13 cellular contexts compared by ENCODE assay signal in the genomic region with DNA sequence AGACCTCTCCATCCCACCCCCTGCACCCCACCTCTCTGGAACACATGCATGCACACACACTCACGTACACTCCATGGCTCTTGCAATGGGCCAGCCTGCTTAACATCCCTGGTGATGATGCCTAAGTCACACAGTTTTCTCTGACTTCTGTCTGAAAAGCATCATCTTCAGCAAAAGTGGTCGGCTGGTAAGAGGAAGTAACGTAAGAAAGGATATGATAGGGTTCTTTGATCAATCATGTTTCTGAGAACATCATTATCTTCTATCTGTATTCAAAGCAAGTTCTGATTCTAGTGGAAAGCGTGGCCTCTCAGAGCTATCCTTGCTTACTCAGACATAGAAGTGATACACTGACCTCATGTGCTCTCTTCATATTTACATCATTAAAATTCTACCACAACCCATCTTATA. TPM values are rescaled to one million over a fixed set of nuclear protein-coding genes. Genes with fewer than 3 reads are reported as not detected.
A peak's percentile ranks its signal among the peaks of the same experiment; 100 is the strongest.
DNase-seq lines count a peak whose midpoint lies in the region; ATAC-seq and TF ChIP-seq lines count a peak whose summit lies in the region.
"Had no signal": no experiment of that assay in that cellular context is flagged by ENCODE, and none has a peak within 500 bp of the region (broad histone marks: within the 10 kb centered on the region; RNA-seq: fewer than 3 reads in every experiment).

No MANE protein-coding gene starts in this region.

- H3K4me3 Mint-ChIP-seq in activated CD4-positive, alpha-beta memory T cell treated with anti-CD3 and anti-CD28 coated beads, Interleukin-2, amount 10 ng/mL, durations not matched to agents 7 days and 5 days = peak overlapping the region; percentile 90
- peak overlapping the region; percentile 14 for H3K4me3 Mint-ChIP-seq in central memory CD8-positive, alpha-beta T cell
- peak overlapping the region; percentile 78 to 80 for H3K4me3 Mint-ChIP-seq in stimulated activated naive CD8-positive, alpha-beta T cell treated with anti-CD3 and anti-CD28 coated beads, Interleukin-15, amount 100 ng/mL, for 72 hours
- H3K4me3 Mint-ChIP-seq in Calu3 (ENCODE audit: low read depth, unreplicated experiment) = no peak overlapping the region
- H3K4me3 Mint-ChIP-seq: immature natural killer cell had no signal

- TF ChIP-seq CTCF in Calu3 (IDR thresholded peaks at IDR 0.05; ENCODE audit: unreplicated experiment) (no peak), gastroesophageal sphincter (IDR thresholded peaks at IDR 0.05) (no peak)

- no peaks in the 10 kb centered on the region for H3K27me3 Mint-ChIP-seq in activated CD4-positive, alpha-beta memory T cell treated with anti-CD3 and anti-CD28 coated beads, Interleukin-2, amount 10 ng/mL, durations not matched to agents 7 days and 5 days
- H3K27me3 Mint-ChIP-seq in central memory CD8-positive, alpha-beta T cell = no peaks in the 10 kb centered on the region
- H3K27me3 Mint-ChIP-seq in stimulated activated naive CD8-positive, alpha-beta T cell treated with anti-CD3 and anti-CD28 coated beads, Interleukin-15, amount 100 ng/mL, for 72 hours = no peaks in the 10 kb centered on the region
- H3K27me3 Mint-ChIP-seq in Calu3 (ENCODE audit: unreplicated experiment) = no peaks in the 10 kb centered on the region

- H3K27me3 ChIP-seq in gastroesophageal sphincter = no peaks in the 10 kb centered on the region

- no peaks in the 10 kb centered on the region for H3K9me3 ChIP-seq in gastroesophageal sphincter

- peaks cover 4% of the 10 kb centered on the region for H3K9me3 Mint-ChIP-seq in activated CD4-positive, alpha-beta memory T cell treated with anti-CD3 and anti-CD28 coated beads, Interleukin-2, amount 10 ng/mL, durations not matched to agents 7 days and 5 days
- no peaks in the 10 kb centered on the region for H3K9me3 Mint-ChIP-seq in central memory CD8-positive, alpha-beta T cell
- H3K9me3 Mint-ChIP-seq in stimulated activated naive CD8-positive, alpha-beta T cell treated with anti-CD3 and anti-CD28 coated beads, Interleukin-15, amount 100 ng/mL, for 72 hours = peaks cover 0 to under 1% of the 10 kb centered on the region in 2 donors
- H3K9me3 Mint-ChIP-seq in Calu3 (ENCODE audit: low read depth, unreplicated experiment) = no peaks in the 10 kb centered on the region

- CTCF ChIA-PET in activated CD4-positive, alpha-beta memory T cell treated with anti-CD3 and anti-CD28 coated beads, Interleukin-2, amount 10 ng/mL, durations not matched to agents 7 days and 5 days (lab: Charles Lee) = interaction anchor here (0.9 to 2.9 kb wide), 4 partner anchors 8 to 53 kb away, joined by 3 to 15 read pairs (median 6); a partner anchor contains a TSS
- CTCF ChIA-PET in Calu3 (lab: Charles Lee) = interaction anchor here (0.7 kb wide), 1 partner anchor 123 kb away, joined by 3 read pairs; no protein-coding TSS in a partner anchor

- peaks cover 8 to 45% (median 14%) of the 10 kb centered on the region in 3 donors for H3K4me1 ChIP-seq in gastroesophageal sphincter

- peaks cover 94% of the 10 kb centered on the region for H3K4me1 Mint-ChIP-seq in activated CD4-positive, alpha-beta memory T cell treated with anti-CD3 and anti-CD28 coated beads, Interleukin-2, amount 10 ng/mL, durations not matched to agents 7 days and 5 days
- H3K4me1 Mint-ChIP-seq in central memory CD8-positive, alpha-beta T cell = peaks cover 18% of the 10 kb centered on the region
- peaks cover 87% of the 10 kb centered on the region for H3K4me1 Mint-ChIP-seq in stimulated activated naive CD8-positive, alpha-beta T cell treated with anti-CD3 and anti-CD28 coated beads, Interleukin-15, amount 100 ng/mL, for 72 hours
- H3K4me1 Mint-ChIP-seq in Calu3 (ENCODE audit: low read depth, unreplicated experiment) = peaks cover 37% of the 10 kb centered on the region

- H3K27ac ChIP-seq in gastroesophageal sphincter = no peak overlapping the region

- peak; percentile 66 for ATAC-seq in central memory CD8-positive, alpha-beta T cell (replicated peaks; ENCODE audit: extremely low read depth, poor library complexity, severe bottlenecking)
- ATAC-seq in stimulated activated naive CD8-positive, alpha-beta T cell treated with anti-CD3 and anti-CD28 coated beads, Interleukin-15, amount 100 ng/mL, for 72 hours = peak; percentile 85
- no peak for ATAC-seq in gastroesophageal sphincter

- H3K36me3 ChIP-seq in gastroesophageal sphincter = no peaks in the 10 kb centered on the region

- BruUV-seq in Calu3 (replicated peaks; lab: Mats Ljungman, UMichigan) = no TSS peak

- peak overlapping the region; percentile 98 for H3K27ac Mint-ChIP-seq in activated CD4-positive, alpha-beta memory T cell treated with anti-CD3 and anti-CD28 coated beads, Interleukin-2, amount 10 ng/mL, durations not matched to agents 7 days and 5 days
- peak overlapping the region; percentile 2 for H3K27ac Mint-ChIP-seq in central memory CD8-positive, alpha-beta T cell (ENCODE audit: low read depth)
- peak overlapping the region; percentile 97 for H3K27ac Mint-ChIP-seq in stimulated activated naive CD8-positive, alpha-beta T cell treated with anti-CD3 and anti-CD28 coated beads, Interleukin-15, amount 100 ng/mL, for 72 hours
- no peak overlapping the region for H3K27ac Mint-ChIP-seq in Calu3 (ENCODE audit: unreplicated experiment)

- no peak for TF ChIP-seq POLR2A in gastroesophageal sphincter (IDR thresholded peaks at IDR 0.05)

- intact Hi-C loops in Calu3 (cut with micrococcal nuclease; ENCODE audit: unreplicated experiment) = no loop called here

- DNase-seq in stimulated activated CD4-positive, alpha-beta T cell treated with anti-CD3 and anti-CD28 coated beads, Interleukin-1b, Interleukin-23, amount 100 ng/mL, for 48 hours = peak; percentile 61
- no peak for DNase-seq in stimulated activated CD4-positive, alpha-beta T cell treated with anti-CD3 and anti-CD28 coated beads, Interleukin-12 subunit alpha, Interleukin-12 subunit beta, amount 100 ng/mL, for 4 hours
- peak; percentile 59 for DNase-seq in activated CD4-positive, alpha-beta memory T cell treated with anti-CD3 and anti-CD28 coated beads, Interleukin-2, amount 10 ng/mL, durations not matched to agents 7 days and 5 days
- DNase-seq in central memory CD8-positive, alpha-beta T cell (ENCODE audit: low spot score in 2 of 2) = no peak
- DNase-seq in stimulated activated naive CD8-positive, alpha-beta T cell treated with anti-CD3 and anti-CD28 coated beads, Interleukin-15, amount 100 ng/mL, for 72 hours = peak; percentile 42 to 59
- DNase-seq in Calu3 = no peak
- no peak for DNase-seq in mesenteric fat pad (ENCODE audit: low spot score)
- DNase-seq: immature natural killer cell, mammary epithelial cell, NCI-H1105 treated with DMSO at 0.1 percent for 48 hours, SHP77 treated with DMSO at 0.1 percent for 48 hours, substantia nigra had no signal

- no peak overlapping the region for H3K4me3 ChIP-seq in gastroesophageal sphincter

- no peak for TF ChIP-seq EP300 in gastroesophageal sphincter (IDR thresholded peaks at IDR 0.05)

- H3K36me3 Mint-ChIP-seq in activated CD4-positive, alpha-beta memory T cell treated with anti-CD3 and anti-CD28 coated beads, Interleukin-2, amount 10 ng/mL, durations not matched to agents 7 days and 5 days (ENCODE audit: low read depth) = peaks cover 49% of the 10 kb centered on the region
- H3K36me3 Mint-ChIP-seq in central memory CD8-positive, alpha-beta T cell (ENCODE audit: insufficient read depth) = peaks cover 3% of the 10 kb centered on the region
- H3K36me3 Mint-ChIP-seq in Calu3 (ENCODE audit: insufficient read depth, unreplicated experiment) = peaks cover 13% of the 10 kb centered on the region
- H3K36me3 Mint-ChIP-seq: immature natural killer cell had no signal

- WGBS in gastroesophageal sphincter (ENCODE audit: low coverage in 1 of 2), 2 donors = 75 to 90% methylated on average over 3 to 4 of the region's 4 CpGs

- POLR2A ChIA-PET in activated CD4-positive, alpha-beta memory T cell treated with anti-CD3 and anti-CD28 coated beads, Interleukin-2, amount 10 ng/mL, durations not matched to agents 7 days and 5 days (lab: Charles Lee) = interaction anchor here (1.2 to 27.5 kb wide), 8 partner anchors 6 to 823 kb away, joined by 3 to 1351 read pairs (median 246); a partner anchor contains a TSS

RNA-seq across cellular contexts. Expression of a gene that starts 11.4 kb away (rescaled TPM):
- 100 to 1,000 TPM; 288 to 295 TPM for total RNA-seq in activated CD4-positive, alpha-beta memory T cell treated with anti-CD3 and anti-CD28 coated beads, Interleukin-2, amount 10 ng/mL, durations not matched to agents 7 days and 5 days
- total RNA-seq in Calu3 (2022) (199 TPM in 2 replicates), mesenteric fat pad (138 TPM), gastroesophageal sphincter (100 to 1,000 TPM; 136 to 230 (median 176) TPM)

RNA-seq across cellular contexts. Expression of a gene that starts 45.5 kb away (rescaled TPM):
- 100 to 1,000 TPM; 103 to 111 TPM for total RNA-seq in activated CD4-positive, alpha-beta memory T cell treated with anti-CD3 and anti-CD28 coated beads, Interleukin-2, amount 10 ng/mL, durations not matched to agents 7 days and 5 days
- total RNA-seq in Calu3 (2022) = 36.3 and 40.7 TPM in 2 replicates
- total RNA-seq in mesenteric fat pad = 65.8 TPM
- total RNA-seq in gastroesophageal sphincter = 100 to 1,000 TPM in 3 of 4 donors, 10 to 100 TPM in 1; 84.7 to 137 (median 122) TPM

Comparison
In these comparisons a context has a peak if more than half of its experiments do, and no peak if none do; other contexts are left out.
1. DNase-seq: peak in stimulated activated CD4-positive, alpha-beta T cell treated with anti-CD3 and anti-CD28 coated beads, Interleukin-1b, Interleukin-23, amount 100 ng/mL, for 48 hours (single experiment), activated CD4-positive, alpha-beta memory T cell treated with anti-CD3 and anti-CD28 coated beads, Interleukin-2, amount 10 ng/mL, durations not matched to agents 7 days and 5 days (single experiment) and stimulated activated naive CD8-positive, alpha-beta T cell treated with anti-CD3 and anti-CD28 coated beads, Interleukin-15, amount 100 ng/mL, for 72 hours (2 of 2); none in stimulated activated CD4-positive, alpha-beta T cell treated with anti-CD3 and anti-CD28 coated beads, Interleukin-12 subunit alpha, Interleukin-12 subunit beta, amount 100 ng/mL, for 4 hours (single experiment), central memory CD8-positive, alpha-beta T cell (0 of 2), Calu3 (single experiment) and mesenteric fat pad (single experiment).